In the genomic region with DNA sequence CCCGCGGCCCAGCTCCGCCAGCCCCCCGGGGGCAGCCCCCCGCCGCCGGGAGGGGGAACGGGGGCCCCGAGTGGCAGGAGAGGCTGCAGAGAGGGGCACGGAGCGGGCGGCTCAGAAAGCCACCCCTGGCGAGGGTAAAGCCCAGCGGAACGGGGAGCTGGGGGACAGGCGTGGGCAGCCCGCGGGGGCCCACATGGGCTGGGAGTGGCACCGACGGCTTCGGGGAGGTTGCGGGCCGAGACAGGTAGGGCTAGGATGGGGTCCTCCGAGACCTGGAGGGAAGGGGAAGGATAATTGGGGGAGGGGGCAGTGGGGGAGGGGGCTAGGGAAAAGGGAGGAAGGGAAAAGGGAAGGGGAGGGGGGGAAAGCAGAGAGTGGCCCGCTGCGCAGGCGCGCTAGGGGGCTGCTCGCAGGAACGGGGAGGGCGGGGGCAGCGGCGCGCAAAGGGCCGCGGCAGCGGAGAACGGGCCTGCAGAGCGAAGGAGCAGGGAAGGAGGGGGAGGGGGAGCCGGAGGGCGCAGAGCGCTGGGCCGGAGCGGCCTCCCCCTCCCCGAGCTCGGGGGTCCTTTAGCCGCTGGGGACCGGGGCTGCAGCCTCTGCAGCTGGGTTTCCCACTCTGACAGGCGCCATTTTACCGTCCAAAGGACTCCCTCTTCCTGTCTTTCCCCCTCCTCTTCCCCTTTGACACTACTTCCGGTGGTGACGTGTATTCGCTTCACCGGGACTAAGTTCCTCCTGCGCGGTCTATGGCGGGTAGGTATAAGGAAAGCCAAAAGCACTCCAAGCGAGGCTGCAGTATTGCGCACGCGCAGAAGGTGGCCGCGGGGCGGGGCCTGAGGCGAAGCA, we compare ENCODE assay signal across 8 cellular contexts. TPM values are rescaled to one million over a fixed set of nuclear protein-coding genes. Genes with fewer than 3 reads are reported as not detected.
DNase-seq lines count a peak whose midpoint lies in the region; ATAC-seq and TF ChIP-seq lines count a peak whose summit lies in the region.

Gene CTDNEP1, minus strand, starts transcription at position 405 of the 846 bp plus-strand sequence. CDS start 438 bp downstream, outside the sequence.

- peaks cover 24 to 52% of the 10 kb centered on the region in 2 donors for H3K4me1 ChIP-seq in duodenal mucosa (ENCODE audit: control insufficient read depth in 1 of 2, insufficient read depth in 2 of 2, low read length in 2 of 2)
- H3K4me1 ChIP-seq in liver (ENCODE audit: control insufficient read depth in 4 of 4, insufficient read depth in 4 of 4, low read length in 3 of 4): peaks cover 3 to 33% (median 28%) of the 10 kb centered on the region in 4 donors

- intact Hi-C loops in activated CD4-positive, alpha-beta memory T cell treated with anti-CD3 and anti-CD28 coated beads for 36 hours (cut with micrococcal nuclease): loop anchor here (1.0 to 5.0 kb wide), 8 partner anchors 12 to 436 kb away; partner anchors contain the start of genes EIF5A, FGF11, NEURL4 and PHF23

- H3K36me3 Mint-ChIP-seq in activated CD4-positive, alpha-beta memory T cell treated with anti-CD3 and anti-CD28 coated beads for 36 hours: peaks cover 25% of the 10 kb centered on the region

- CTCF ChIA-PET in activated CD4-positive, alpha-beta memory T cell treated with anti-CD3 and anti-CD28 coated beads for 36 hours (lab: Charles Lee): interaction anchor here (0.6 to 1.3 kb wide), 4 partner anchors 9 to 106 kb away, joined by 3 to 8 read pairs (median 5); partner anchors contain the start of gene GABARAP

- WGBS in liver: under 1% methylated on average over 65 of the region's 65 CpGs

- no peaks in the 10 kb centered on the region for H3K27me3 Mint-ChIP-seq in activated CD4-positive, alpha-beta memory T cell treated with anti-CD3 and anti-CD28 coated beads for 36 hours

- POLR2A ChIA-PET in activated CD4-positive, alpha-beta memory T cell treated with anti-CD3 and anti-CD28 coated beads for 36 hours (lab: Charles Lee): interaction anchor here (0.6 to 2.0 kb wide), 8 partner anchors 9 to 436 kb away, joined by 3 to 7 read pairs (median 3); partner anchors contain the start of genes DVL2, GABARAP and PHF23

- peak within 1 kb of the TSS; percentile 100 for H3K27ac Mint-ChIP-seq in activated CD4-positive, alpha-beta memory T cell treated with anti-CD3 and anti-CD28 coated beads for 36 hours

- H3K4me3 ChIP-seq in duodenal mucosa (ENCODE audit: low read depth in 1 of 2, low read length in 2 of 2) (peak within 1 kb of the TSS; percentile 79 to 90), liver (ENCODE audit: low read depth in 1 of 3, low read length in 3 of 3) (peak within 1 kb of the TSS; percentile 93 to 96 (median 95))

- peak within 1 kb of the TSS; percentile 96 for H3K4me3 Mint-ChIP-seq in activated CD4-positive, alpha-beta memory T cell treated with anti-CD3 and anti-CD28 coated beads for 36 hours

- H3K4me1 Mint-ChIP-seq in activated CD4-positive, alpha-beta memory T cell treated with anti-CD3 and anti-CD28 coated beads for 36 hours (ENCODE audit: low read depth): peaks cover 42% of the 10 kb centered on the region

- ATAC-seq in GM19452 (IDR thresholded peaks at IDR 0.05; ENCODE audit: unreplicated experiment): peak; percentile 80
- peak; percentile 61 for ATAC-seq in HG03575 (IDR thresholded peaks at IDR 0.05; ENCODE audit: extremely low read depth, insufficient number of reproducible peaks, low FRiP score, unreplicated experiment)

- H3K27me3 ChIP-seq in duodenal mucosa (ENCODE audit: control insufficient read depth in 1 of 2, insufficient read depth in 2 of 2, low read length in 2 of 2): no peaks in the 10 kb centered on the region
- no peaks in the 10 kb centered on the region for H3K27me3 ChIP-seq in liver (ENCODE audit: control insufficient read depth in 4 of 4, insufficient read depth in 4 of 4, low read length in 3 of 4)

- peak within 1 kb of the TSS; percentile 89 to 97 for H3K9ac ChIP-seq in duodenal mucosa (ENCODE audit: low read depth in 1 of 2, low read length in 2 of 2)
- peak within 1 kb of the TSS; percentile 92 to 95 for H3K9ac ChIP-seq in liver (ENCODE audit: low read depth in 1 of 2, low read length in 2 of 2)

- TF ChIP-seq RAD21 in liver (IDR thresholded peaks at IDR 0.05): no peak

- H3K27ac ChIP-seq in C4-2B (peak within 1 kb of the TSS; percentile 87), duodenal mucosa (ENCODE audit: low read depth, low read length) (peak within 1 kb of the TSS; percentile 100), liver (ENCODE audit: low read depth in 1 of 2, low read length in 2 of 2) (peak within 1 kb of the TSS; percentile 95 to 100)

- H3K9me3 ChIP-seq in duodenal mucosa (ENCODE audit: control insufficient read depth in 1 of 2, low read length in 2 of 2) (no peaks in the 10 kb centered on the region), liver (ENCODE audit: control insufficient read depth in 4 of 4, low read length in 3 of 4) (no peaks in the 10 kb centered on the region)

- H3K36me3 ChIP-seq in duodenal mucosa (ENCODE audit: control insufficient read depth in 1 of 2, insufficient read depth in 2 of 2, low read length in 2 of 2) (peaks cover 12 to 29% of the 10 kb centered on the region in 2 donors), liver (ENCODE audit: control insufficient read depth in 4 of 4, insufficient read depth in 3 of 4, low read depth in 1 of 4, low read length in 3 of 4) (peaks cover 2 to 18% (median 8%) of the 10 kb centered on the region in 4 donors)

- DNase-seq in NCI-H82 treated with DMSO at 0.1 percent for 48 hours (lab: John Stamatoyannopoulos, UW; ENCODE audit: unreplicated experiment): peak; percentile 99
- peak; percentile 99 for DNase-seq in activated CD4-positive, alpha-beta memory T cell treated with anti-CD3 and anti-CD28 coated beads for 36 hours
- peak; percentile 97 for DNase-seq in stimulated activated CD4-positive, alpha-beta T cell treated with anti-CD3 and anti-CD28 coated beads, Interleukin-4, amount 100 ng/mL, for 1 hour

- TF ChIP-seq CTCF in C4-2B (conservative IDR thresholded peaks at IDR 0.05): no peak
- no peak for TF ChIP-seq CTCF in liver (IDR thresholded peaks at IDR 0.05; ENCODE audit: low read depth, low read length, missing input control)

- H3K9me3 Mint-ChIP-seq in activated CD4-positive, alpha-beta memory T cell treated with anti-CD3 and anti-CD28 coated beads for 36 hours: no peaks in the 10 kb centered on the region

TF ChIP-seq in liver, 16 proteins besides CTCF, POLR2A, EP300 and RAD21:
- TF ChIP-seq GABPA (IDR thresholded peaks at IDR 0.05 in 1 of 2, conservative IDR thresholded peaks at IDR 0.05 in 1 of 2): peak; percentile 89 to 94
- peak in 1 of 2 donors; percentile 81 for TF ChIP-seq JUND (IDR thresholded peaks at IDR 0.05)
- TF ChIP-seq NR2F2 (IDR thresholded peaks at IDR 0.05): no peak
- TF ChIP-seq YY1 (IDR thresholded peaks at IDR 0.05): peak; percentile 98
- no peak for TF ChIP-seq FOXA1 (IDR thresholded peaks at IDR 0.05)
TF ChIP-seq in liver: peak in this region for 3.

RNA-seq across cellular contexts. Expression of gene CTDNEP1, which starts in this region (rescaled TPM):
- 100 to 1,000 TPM; 155 to 164 TPM for total RNA-seq in activated CD4-positive, alpha-beta memory T cell treated with anti-CD3 and anti-CD28 coated beads for 36 hours
- 10 to 100 TPM; 15.2 to 21.9 TPM for total RNA-seq in liver
- polyA plus RNA-seq in liver: 10 to 100 TPM; 11.0 to 28.6 TPM

Comparison
In these comparisons a context has a peak if more than half of its experiments do, and no peak if none do; other contexts are left out.
1. Peak in every context shown above with its lines: DNase-seq, ATAC-seq, H3K4me3 ChIP-seq and H3K27ac ChIP-seq.
2. RNA of gene CTDNEP1 (total RNA-seq): 155 to 164 TPM in activated CD4-positive, alpha-beta memory T cell treated with anti-CD3 and anti-CD28 coated beads for 36 hours; 15.2 to 21.9 TPM in liver; every median in the first group is over 4 times any median in the second.